9 cellular contexts compared by ENCODE assay signal in the genomic region with DNA sequence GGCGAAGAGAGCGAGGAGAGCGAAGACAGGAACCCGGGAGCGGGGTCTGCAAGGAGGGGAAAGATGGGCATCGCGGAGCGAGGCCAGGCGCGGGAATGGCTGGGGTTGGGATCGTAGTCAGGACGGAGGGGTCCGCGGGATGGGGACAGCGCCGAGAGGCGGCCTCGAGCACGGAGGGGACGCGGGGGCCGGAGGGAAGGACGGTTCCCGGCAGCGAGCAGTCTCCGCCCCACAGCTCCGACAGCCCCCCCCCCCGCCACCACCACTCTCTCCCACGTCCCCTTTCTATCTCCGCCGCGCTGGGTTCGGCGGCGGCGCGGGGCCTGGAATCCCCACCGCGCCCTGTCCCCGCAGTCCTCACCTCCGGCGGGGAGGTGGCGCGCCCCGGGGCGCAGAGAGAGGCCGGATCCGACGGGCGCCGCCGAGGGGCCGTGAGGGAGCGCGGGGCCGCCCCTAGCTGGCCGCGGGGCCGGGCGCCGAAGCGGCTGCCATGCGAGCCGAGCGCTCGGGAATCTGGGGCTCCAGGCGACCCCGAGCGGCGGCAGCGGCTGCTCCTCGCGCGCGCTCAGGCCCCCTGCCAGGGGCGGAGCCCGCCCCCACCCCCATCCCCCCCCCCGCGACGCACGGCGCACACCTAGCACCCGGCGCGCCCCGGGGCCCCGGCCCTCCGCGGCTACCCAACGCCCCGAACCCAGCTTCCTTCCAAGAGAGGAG. TPM values are rescaled to one million over a fixed set of nuclear protein-coding genes. Genes with fewer than 3 reads are reported as not detected.
DNase-seq lines count a peak whose midpoint lies in the region; ATAC-seq, FAIRE-seq and TF ChIP-seq lines count a peak whose summit lies in the region.
"Had no signal": no experiment of that assay in that cellular context is flagged by ENCODE, and none has a peak within 500 bp of the region (broad histone marks: within the 10 kb centered on the region; RNA-seq: fewer than 3 reads in every experiment).

A gene with protein sequence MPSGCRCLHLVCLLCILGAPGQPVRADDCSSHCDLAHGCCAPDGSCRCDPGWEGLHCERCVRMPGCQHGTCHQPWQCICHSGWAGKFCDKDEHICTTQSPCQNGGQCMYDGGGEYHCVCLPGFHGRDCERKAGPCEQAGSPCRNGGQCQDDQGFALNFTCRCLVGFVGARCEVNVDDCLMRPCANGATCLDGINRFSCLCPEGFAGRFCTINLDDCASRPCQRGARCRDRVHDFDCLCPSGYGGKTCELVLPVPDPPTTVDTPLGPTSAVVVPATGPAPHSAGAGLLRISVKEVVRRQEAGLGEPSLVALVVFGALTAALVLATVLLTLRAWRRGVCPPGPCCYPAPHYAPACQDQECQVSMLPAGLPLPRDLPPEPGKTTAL (minus strand): TSS at position 515 of the 714 bp plus-strand sequence. CDS start 723 bp downstream, outside the sequence.

- H3K27me3 ChIP-seq in GM23338 (ENCODE audit: insufficient read depth) (peaks cover 42% of the 10 kb centered on the region), SU-DHL-6 (ENCODE audit: low read length) (no peaks in the 10 kb centered on the region), bronchial epithelial cell (ENCODE audit: control insufficient read depth, insufficient read depth, low read length) (no peaks in the 10 kb centered on the region), kidney epithelial cell (ENCODE audit: control insufficient read depth, insufficient read depth, low read length) (peaks cover 19% of the 10 kb centered on the region)

- H3K79me2 ChIP-seq in GM23338 (replicated peaks; ENCODE audit: insufficient read depth), result no peaks in the 10 kb centered on the region
- no peaks in the 10 kb centered on the region for H3K79me2 ChIP-seq in SU-DHL-6 (ENCODE audit: insufficient read depth, low read length)

- peaks cover 11% of the 10 kb centered on the region for H3K4me1 Mint-ChIP-seq in GM23338

- no peak for FAIRE-seq in bronchial epithelial cell (lab: Jason Lieb, UNC)
- FAIRE-seq: islet of Langerhans had no signal

- peak within 1 kb of the TSS; percentile 75 for H3K4me3 Mint-ChIP-seq in GM23338

- peaks cover 43% of the 10 kb centered on the region for H3K27me3 Mint-ChIP-seq in GM23338 (ENCODE audit: insufficient read depth, low read depth, poor library complexity)

- no peaks in the 10 kb centered on the region for H3K9me3 ChIP-seq in SU-DHL-6 (ENCODE audit: insufficient read depth, low read length)

- ATAC-seq in GM23338 (peak; percentile 47), GM21737 (IDR thresholded peaks at IDR 0.05; ENCODE audit: unreplicated experiment) (no peak)

- no peak for TF ChIP-seq CTCF in GM23338 (conservative IDR thresholded peaks at IDR 0.05; ENCODE audit: low read depth in 2 of 2)
- TF ChIP-seq CTCF in SU-DHL-6 (IDR thresholded peaks at IDR 0.05; ENCODE audit: insufficient read depth, low read length, poor library complexity, severe bottlenecking), result no peak
- TF ChIP-seq CTCF in bronchial epithelial cell (IDR thresholded peaks at IDR 0.05; ENCODE audit: insufficient read depth, low read length, severe bottlenecking), result no peak
- TF ChIP-seq CTCF in kidney epithelial cell (IDR thresholded peaks at IDR 0.05; ENCODE audit: insufficient read depth, low read length, poor library complexity, severe bottlenecking), result no peak

- H4K20me1 ChIP-seq in GM23338 (replicated peaks; ENCODE audit: insufficient read depth), result peaks cover 4% of the 10 kb centered on the region; the same call in 1 of the 2 replicates
- no peaks in the 10 kb centered on the region for H4K20me1 ChIP-seq in SU-DHL-6 (ENCODE audit: low read depth, low read length)

- H2AFZ ChIP-seq in GM23338, result peak within 1 kb of the TSS; percentile 74
- H2AFZ ChIP-seq in SU-DHL-6 (ENCODE audit: low read depth, low read length, severe bottlenecking), result peak within 1 kb of the TSS; percentile 29

- H3K27ac ChIP-seq in GM23338 (ENCODE audit: low read depth), result no peak within 1 kb of the TSS
- H3K27ac ChIP-seq in SU-DHL-6 (ENCODE audit: low read depth, low read length), result peak within 1 kb of the TSS; percentile 16; the same call in 1 of the 2 replicates

- H3K36me3 Mint-ChIP-seq in GM23338 (ENCODE audit: low read depth), result peaks cover 2% of the 10 kb centered on the region; the same call in 2 of the 3 replicates

- H3K9me3 Mint-ChIP-seq in GM23338, result peaks cover 3% of the 10 kb centered on the region; the same call in 2 of the 3 replicates

- H3K9ac ChIP-seq in SU-DHL-6 (ENCODE audit: low read length), result peak within 1 kb of the TSS; percentile 60

- H3K36me3 ChIP-seq in GM23338 (ENCODE audit: insufficient read depth) (no peaks in the 10 kb centered on the region), SU-DHL-6 (ENCODE audit: low read length) (0 out of 2 replicates have a peak, but pooled peaks cover 3% of the 10 kb centered on the region), bronchial epithelial cell (ENCODE audit: control insufficient read depth, insufficient read depth, low read length) (peaks cover 3% of the 10 kb centered on the region), kidney epithelial cell (ENCODE audit: control insufficient read depth, insufficient read depth, low read length) (peaks cover 2% of the 10 kb centered on the region)

- H3K4me3 ChIP-seq in GM23338 (peak within 1 kb of the TSS; percentile 76), SU-DHL-6 (ENCODE audit: insufficient read depth, low read length, poor library complexity, severe bottlenecking) (peak within 1 kb of the TSS; percentile 58), bronchial epithelial cell (ENCODE audit: low read depth, low read length) (peak within 1 kb of the TSS; percentile 52), kidney epithelial cell (ENCODE audit: low read depth, low read length) (peak within 1 kb of the TSS; percentile 39)

- no peak within 1 kb of the TSS for H3K27ac Mint-ChIP-seq in GM23338

- peak; percentile 44 for DNase-seq in AG08396 (ENCODE audit: low spot score)
- DNase-seq in GM23338 (ENCODE audit: low spot score), result peak; percentile 40
- DNase-seq in bronchial epithelial cell (ENCODE audit: low read depth), result no peak
- no peak for DNase-seq in kidney epithelial cell (ENCODE audit: low read depth)
- peak; percentile 21 for DNase-seq in stimulated activated CD8-positive, alpha-beta memory T cell treated with anti-CD3 and anti-CD28 coated beads, Interleukin-12 subunit alpha, Interleukin-12 subunit beta, amount 100 ng/mL, for 4 hours (ENCODE audit: low read depth)
- no peak for DNase-seq in islet precursor cell

- H3F3A ChIP-seq in GM23338 (replicated peaks; ENCODE audit: low read depth) (0 out of 2 replicates have a peak, but pooled peaks cover 7% of the 10 kb centered on the region), SU-DHL-6 (ENCODE audit: insufficient read depth) (peaks cover 21% of the 10 kb centered on the region)

- H3K9me2 ChIP-seq in GM23338 (ENCODE audit: insufficient read depth) (no peaks in the 10 kb centered on the region), SU-DHL-6 (replicated peaks; ENCODE audit: insufficient read depth, low read length) (no peaks in the 10 kb centered on the region)

- H3K4me2 ChIP-seq in GM23338 (peak within 1 kb of the TSS; percentile 97), SU-DHL-6 (ENCODE audit: low read depth, low read length, poor library complexity, severe bottlenecking) (peak within 1 kb of the TSS; percentile 70)

- H3K4me1 ChIP-seq in GM23338 (ENCODE audit: insufficient read depth), result no peaks in the 10 kb centered on the region

TF ChIP-seq in GM23338, 12 proteins besides CTCF, POLR2A, EP300 and RAD21 (continues in another document):
- no peak for TF ChIP-seq CREB1 (CRISPR knock-in tag; IDR thresholded peaks at IDR 0.05; ENCODE audit: low read depth)
- no peak for TF ChIP-seq EZH2 (IDR thresholded peaks at IDR 0.05; ENCODE audit: low read depth, unreplicated experiment)
- no peak for TF ChIP-seq NANOG (IDR thresholded peaks at IDR 0.05; ENCODE audit: borderline replicate concordance)
- no peak for TF ChIP-seq JUNB (IDR thresholded peaks at IDR 0.05; ENCODE audit: unreplicated experiment)
- TF ChIP-seq, protein P1, sequence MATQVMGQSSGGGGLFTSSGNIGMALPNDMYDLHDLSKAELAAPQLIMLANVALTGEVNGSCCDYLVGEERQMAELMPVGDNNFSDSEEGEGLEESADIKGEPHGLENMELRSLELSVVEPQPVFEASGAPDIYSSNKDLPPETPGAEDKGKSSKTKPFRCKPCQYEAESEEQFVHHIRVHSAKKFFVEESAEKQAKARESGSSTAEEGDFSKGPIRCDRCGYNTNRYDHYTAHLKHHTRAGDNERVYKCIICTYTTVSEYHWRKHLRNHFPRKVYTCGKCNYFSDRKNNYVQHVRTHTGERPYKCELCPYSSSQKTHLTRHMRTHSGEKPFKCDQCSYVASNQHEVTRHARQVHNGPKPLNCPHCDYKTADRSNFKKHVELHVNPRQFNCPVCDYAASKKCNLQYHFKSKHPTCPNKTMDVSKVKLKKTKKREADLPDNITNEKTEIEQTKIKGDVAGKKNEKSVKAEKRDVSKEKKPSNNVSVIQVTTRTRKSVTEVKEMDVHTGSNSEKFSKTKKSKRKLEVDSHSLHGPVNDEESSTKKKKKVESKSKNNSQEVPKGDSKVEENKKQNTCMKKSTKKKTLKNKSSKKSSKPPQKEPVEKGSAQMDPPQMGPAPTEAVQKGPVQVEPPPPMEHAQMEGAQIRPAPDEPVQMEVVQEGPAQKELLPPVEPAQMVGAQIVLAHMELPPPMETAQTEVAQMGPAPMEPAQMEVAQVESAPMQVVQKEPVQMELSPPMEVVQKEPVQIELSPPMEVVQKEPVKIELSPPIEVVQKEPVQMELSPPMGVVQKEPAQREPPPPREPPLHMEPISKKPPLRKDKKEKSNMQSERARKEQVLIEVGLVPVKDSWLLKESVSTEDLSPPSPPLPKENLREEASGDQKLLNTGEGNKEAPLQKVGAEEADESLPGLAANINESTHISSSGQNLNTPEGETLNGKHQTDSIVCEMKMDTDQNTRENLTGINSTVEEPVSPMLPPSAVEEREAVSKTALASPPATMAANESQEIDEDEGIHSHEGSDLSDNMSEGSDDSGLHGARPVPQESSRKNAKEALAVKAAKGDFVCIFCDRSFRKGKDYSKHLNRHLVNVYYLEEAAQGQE (IDR thresholded peaks at IDR 0.05; ENCODE audit: unreplicated experiment), result no peak
- no peak for TF ChIP-seq ZNF331 (CRISPR knock-in tag; IDR thresholded peaks at IDR 0.05; ENCODE audit: low read depth)
- TF ChIP-seq POLR2AphosphoS5 (IDR thresholded peaks at IDR 0.05; ENCODE audit: low read depth), result no peak; the same call in 1 of the 2 replicates
- no peak for TF ChIP-seq STAT1 (IDR thresholded peaks at IDR 0.05; ENCODE audit: unreplicated experiment)
- no peak for TF ChIP-seq EZH2phosphoT487 (IDR thresholded peaks at IDR 0.05; ENCODE audit: unreplicated experiment)
- TF ChIP-seq ZNF114 (CRISPR knock-in tag; IDR thresholded peaks at IDR 0.05), result no peak

RNA-seq across cellular contexts. Expression of the gene that starts here (rescaled TPM):
- 0.16 and 0.21 TPM in 2 replicates for total RNA-seq in GM23338 (2014; rRNA removed; shearing (Covaris generic))
- 0.47 and 0.57 TPM in 2 replicates for polyA plus RNA-seq in GM23338 (2016; fragmentation: Nextera tagmentation; extraction: Ambion mirVana)
- 4.1 and 8.2 TPM in 2 replicates for total RNA-seq in bronchial epithelial cell
- total RNA-seq in kidney epithelial cell, result not detected in 2 replicates

Comparison
In these comparisons a context has a peak if more than half of its experiments do, and no peak if none do; other contexts are left out.
1. Peak in DNase-seq, ATAC-seq, H3K4me3 ChIP-seq and H3K4me2 ChIP-seq in GM23338; RNA of the gene not detected or under 1 TPM.
2. DNase-seq: peak in AG08396 (single experiment) and stimulated activated CD8-positive, alpha-beta memory T cell treated with anti-CD3 and anti-CD28 coated beads, Interleukin-12 subunit alpha, Interleukin-12 subunit beta, amount 100 ng/mL, for 4 hours (single experiment); none in bronchial epithelial cell (single experiment), kidney epithelial cell (single experiment) and islet precursor cell (single experiment).
3. Peak in every context shown above with its lines, with median percentiles within 50 percentile points of each other: H3K4me3 ChIP-seq.